Comparison of ENCODE assay signal across 17 cellular contexts in the genomic region with DNA sequence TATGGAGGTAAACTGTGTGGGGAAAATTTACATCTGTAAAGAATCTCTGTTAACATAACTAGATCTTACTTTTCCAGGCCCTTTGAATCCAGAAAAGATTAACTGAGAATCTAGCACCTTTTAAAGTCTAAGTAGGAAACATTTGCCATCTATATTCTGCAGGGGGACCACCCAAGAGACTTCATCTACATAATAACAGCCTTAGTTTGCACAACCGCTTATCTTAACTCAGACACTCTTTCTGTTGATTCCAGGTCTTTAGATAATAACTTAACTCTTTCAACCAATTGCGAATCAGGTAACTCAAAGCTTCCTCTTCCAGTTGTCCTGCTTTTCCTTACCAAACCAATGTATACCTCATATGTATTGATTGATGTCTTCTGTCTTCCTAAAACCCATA. TPM values are rescaled to one million over a fixed set of nuclear protein-coding genes. Genes with fewer than 3 reads are reported as not detected.
DNase-seq lines count a peak whose midpoint lies in the region; TF ChIP-seq lines count a peak whose summit lies in the region.
"Had no signal": no experiment of that assay in that cellular context is flagged by ENCODE, and none has a peak within 500 bp of the region (broad histone marks: within the 10 kb centered on the region; RNA-seq: fewer than 3 reads in every experiment).

No MANE protein-coding gene starts in this region.

- H3K4me1 Mint-ChIP-seq in endodermal cell, result peaks cover 5% of the 10 kb centered on the region
- H3K4me1 Mint-ChIP-seq in progenitor cell of endocrine pancreas (ENCODE audit: low read depth), result no peaks in the 10 kb centered on the region
- H3K4me1 Mint-ChIP-seq in Calu3 (ENCODE audit: low read depth, unreplicated experiment), result no peaks in the 10 kb centered on the region
- H3K4me1 Mint-ChIP-seq: CD14-positive monocyte; CD4-positive, alpha-beta memory T cell had no signal

- no peaks in the 10 kb centered on the region for H3K9me3 ChIP-seq in GM23248 (ENCODE audit: low read depth)
- peaks cover 11% of the 10 kb centered on the region for H3K9me3 ChIP-seq in HUES6 (ENCODE audit: control insufficient read depth, insufficient read depth, low read depth, low read length)
- H3K9me3 ChIP-seq in endodermal cell (ENCODE audit: control insufficient read depth, low read length), result peaks cover 47% of the 10 kb centered on the region
- H3K9me3 ChIP-seq: HAP-1 had no signal

- peaks cover 30% of the 10 kb centered on the region for H3K4me1 ChIP-seq in GM23248 (ENCODE audit: insufficient read depth)
- 0 out of 2 replicates have a peak, but pooled peaks cover 8% of the 10 kb centered on the region for H3K4me1 ChIP-seq in HUES6 (ENCODE audit: control insufficient read depth, insufficient read depth, low read length)
- peaks cover 4% of the 10 kb centered on the region for H3K4me1 ChIP-seq in endodermal cell (ENCODE audit: control insufficient read depth, insufficient read depth, low read length)
- H3K4me1 ChIP-seq: BLaER1, HAP-1 had no signal

- DNase-seq in GM23248, result no peak
- DNase-seq in endodermal cell, result no peak
- DNase-seq in progenitor cell of endocrine pancreas (ENCODE audit: low spot score, unreplicated experiment), result no peak
- DNase-seq in stimulated activated CD4-positive, alpha-beta T cell treated with anti-CD3 and anti-CD28 coated beads, Interleukin-4, amount 100 ng/mL, for 24 hours, result no peak
- DNase-seq in iPS-NIHi7 (ENCODE audit: extremely low spot score), result no peak
- no peak for DNase-seq in Calu3
- DNase-seq: CD4-positive, alpha-beta memory T cell; DMS79 treated with DMSO at 0.1 percent for 48 hours; GF-D8; KG1 had no signal

- H3K27ac Mint-ChIP-seq in endodermal cell (no peak overlapping the region), progenitor cell of endocrine pancreas (peak overlapping the region; percentile 11), Calu3 (ENCODE audit: unreplicated experiment) (no peak overlapping the region)
- H3K27ac Mint-ChIP-seq: CD14-positive monocyte; CD4-positive, alpha-beta memory T cell had no signal

- H3K9me2 ChIP-seq in GM23248 (ENCODE audit: insufficient read depth), result no peaks in the 10 kb centered on the region

- H2AFZ ChIP-seq in GM23248, result no peak overlapping the region

- intact Hi-C loops in Calu3 (cut with micrococcal nuclease; ENCODE audit: unreplicated experiment), result no loop called here

- H3K9me3 Mint-ChIP-seq in endodermal cell (peaks cover 46% of the 10 kb centered on the region), progenitor cell of endocrine pancreas (ENCODE audit: low read depth) (peaks cover 17% of the 10 kb centered on the region), Calu3 (ENCODE audit: low read depth, unreplicated experiment) (peaks cover 2% of the 10 kb centered on the region)

- peak overlapping the region; percentile 70 for H3K27ac ChIP-seq in GM23248
- peak overlapping the region; percentile 48; the same call in 1 of the 2 replicates for H3K27ac ChIP-seq in HUES6 (ENCODE audit: low read depth, low read length)
- no peak overlapping the region for H3K27ac ChIP-seq in endodermal cell (ENCODE audit: low read depth, low read length)
- H3K27ac ChIP-seq: 22Rv1, BLaER1 had no signal

- H4K20me1 ChIP-seq in GM23248 (ENCODE audit: insufficient read depth), result no peaks in the 10 kb centered on the region
- H4K20me1 ChIP-seq: BLaER1 had no signal

- TF ChIP-seq CTCF in endodermal cell (conservative IDR thresholded peaks at IDR 0.05) (no peak), progenitor cell of endocrine pancreas (IDR thresholded peaks at IDR 0.05; ENCODE audit: unreplicated experiment) (no peak), Calu3 (IDR thresholded peaks at IDR 0.05; ENCODE audit: unreplicated experiment) (no peak)

- no peaks in the 10 kb centered on the region for H3K27me3 Mint-ChIP-seq in endodermal cell (ENCODE audit: insufficient read depth)
- H3K27me3 Mint-ChIP-seq in progenitor cell of endocrine pancreas, result no peaks in the 10 kb centered on the region
- peaks cover 52% of the 10 kb centered on the region for H3K27me3 Mint-ChIP-seq in Calu3 (ENCODE audit: unreplicated experiment)

- H3K4me3 ChIP-seq in GM23248, result no peak overlapping the region
- no peak overlapping the region for H3K4me3 ChIP-seq in HUES6 (ENCODE audit: low read depth, low read length)
- H3K4me3 ChIP-seq in endodermal cell (ENCODE audit: low read length), result peak overlapping the region; percentile 26
- H3K4me3 ChIP-seq: BLaER1, HAP-1 had no signal

- in situ Hi-C loops in GM23248 (cut with MboI), result no loop called here

- H3K27me3 ChIP-seq in GM23248 (replicated peaks; ENCODE audit: insufficient read depth) (no peaks in the 10 kb centered on the region), HUES6 (ENCODE audit: control insufficient read depth, insufficient read depth, low read length) (no peaks in the 10 kb centered on the region), endodermal cell (ENCODE audit: control insufficient read depth, insufficient read depth, low read length, poor library complexity, severe bottlenecking) (no peaks in the 10 kb centered on the region)
- H3K27me3 ChIP-seq: BLaER1 had no signal

- H3K4me3 Mint-ChIP-seq in endodermal cell, result no peak overlapping the region
- no peak overlapping the region for H3K4me3 Mint-ChIP-seq in progenitor cell of endocrine pancreas (ENCODE audit: low read depth)
- no peak overlapping the region for H3K4me3 Mint-ChIP-seq in Calu3 (ENCODE audit: low read depth, unreplicated experiment)
- H3K4me3 Mint-ChIP-seq: CD14-positive monocyte; CD4-positive, alpha-beta memory T cell had no signal

- peaks cover 29% of the 10 kb centered on the region for H3F3A ChIP-seq in GM23248 (ENCODE audit: insufficient read depth)

- no peaks in the 10 kb centered on the region for H3K79me2 ChIP-seq in GM23248 (ENCODE audit: insufficient read depth)

- H3K9ac ChIP-seq in GM23248 (no peak overlapping the region), HUES6 (ENCODE audit: low read length) (no peak overlapping the region), endodermal cell (ENCODE audit: extremely low read depth, low read length, poor library complexity, severe bottlenecking) (no peak overlapping the region)
- H3K9ac ChIP-seq: BLaER1 had no signal

- H3K36me3 Mint-ChIP-seq in endodermal cell (ENCODE audit: low read depth) (peaks cover 19% of the 10 kb centered on the region), progenitor cell of endocrine pancreas (ENCODE audit: insufficient read depth) (no peaks in the 10 kb centered on the region), Calu3 (ENCODE audit: insufficient read depth, unreplicated experiment) (no peaks in the 10 kb centered on the region)
- H3K36me3 Mint-ChIP-seq: CD14-positive monocyte had no signal

- 94 to 95% methylated on average over 2 of the region's 2 CpGs for WGBS in GM23248 (ENCODE audit: low coverage in 1 of 2, low lambda C conversion rate in 2 of 2, missing lambda C conversion rate in 2 of 2), 2 experiments
- WGBS in endodermal cell (ENCODE audit: insufficient coverage in 1 of 2, insufficient read length in 1 of 2), 2 experiments, result 53 to 65% methylated on average over 2 of the region's 2 CpGs

- H3K4me2 ChIP-seq in GM23248 (ENCODE audit: unreplicated experiment), result no peak overlapping the region
- H3K4me2 ChIP-seq: BLaER1 had no signal

- no TSS peak for BruUV-seq in Calu3 (replicated peaks; lab: Mats Ljungman, UMichigan)

- H3K36me3 ChIP-seq in GM23248 (ENCODE audit: low read depth) (no peaks in the 10 kb centered on the region), HUES6 (ENCODE audit: control insufficient read depth, insufficient read depth, low read length) (no peaks in the 10 kb centered on the region), endodermal cell (ENCODE audit: control insufficient read depth, insufficient read depth, low read length) (no peaks in the 10 kb centered on the region)
- H3K36me3 ChIP-seq: BLaER1, HAP-1 had no signal

- CTCF ChIA-PET in Calu3 (lab: Charles Lee), result no interaction called here

RNA-seq across cellular contexts. Expression of a gene that starts 53.4 kb away (rescaled TPM):
- 2.9 and 3.7 TPM in 2 replicates for total RNA-seq in GM23248 (2014; rRNA removed; shearing (Covaris generic))
- polyA plus RNA-seq in GM23248 (2016; fragmentation: Nextera tagmentation; extraction: Ambion mirVana), result 1.5 and 1.7 TPM in 2 replicates
- 1 to 10 TPM in 1 of 2 donors, under 1 TPM in 1; 0.58 to 2.4 TPM for total RNA-seq in endodermal cell
- 1.1 TPM for polyA plus RNA-seq in endodermal cell (2013, experiment 1 of 2)
- polyA plus RNA-seq in endodermal cell (2013, experiment 2 of 2), result 0.58 TPM
- 0.47 and 0.57 TPM in 2 replicates for total RNA-seq in progenitor cell of endocrine pancreas
- not detected in 2 replicates for total RNA-seq in Calu3 (2022)
- total RNA-seq: CD4-positive, alpha-beta memory T cell; H4; HT-29 had no signal
- polyA plus RNA-seq: CD14-positive monocyte; CD4-positive, alpha-beta memory T cell had no signal
